ENCODE assay signal across 10 cellular contexts in the genomic region with DNA sequence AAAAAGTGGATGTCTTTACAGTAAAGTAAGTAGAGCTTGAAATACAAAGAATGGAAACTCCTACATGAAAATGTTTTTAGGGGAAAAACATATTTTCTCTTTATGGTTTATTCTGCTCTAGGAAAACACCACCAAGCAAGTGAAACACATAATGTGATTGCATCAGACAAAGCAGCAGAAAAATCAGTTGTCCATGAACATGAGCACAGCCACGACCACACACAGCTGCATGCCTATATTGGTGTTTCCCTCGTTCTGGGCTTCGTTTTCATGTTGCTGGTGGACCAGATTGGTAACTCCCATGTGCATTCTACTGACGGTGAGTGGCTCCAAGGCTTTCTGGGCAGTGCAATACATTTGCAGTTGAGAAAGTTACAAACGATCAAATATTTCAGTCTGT. TPM values are rescaled to one million over a fixed set of nuclear protein-coding genes. Genes with fewer than 3 reads are reported as not detected.
A peak's percentile ranks its signal among the peaks of the same experiment; 100 is the strongest.
DNase-seq lines count a peak whose midpoint lies in the region; ATAC-seq and TF ChIP-seq lines count a peak whose summit lies in the region.
"Had no signal": no experiment of that assay in that cellular context is flagged by ENCODE, and none has a peak within 500 bp of the region (broad histone marks: within the 10 kb centered on the region; RNA-seq: fewer than 3 reads in every experiment).

No MANE protein-coding gene starts in this region.

- peak; percentile 69 for ATAC-seq in GM19025 (IDR thresholded peaks at IDR 0.05; ENCODE audit: low read depth, unreplicated experiment)
- peak; percentile 68 for ATAC-seq in HG02938 (IDR thresholded peaks at IDR 0.05; ENCODE audit: unreplicated experiment)
- ATAC-seq in WTC11: no peak
- no peak for ATAC-seq in CD4-positive, alpha-beta T cell (ENCODE audit: poor library complexity)

- DNase-seq in WTC11 (ENCODE audit: low spot score) (no peak), hippocampal formation (lab: John Stamatoyannopoulos, UW) (no peak), NCI-H146 (lab: John Stamatoyannopoulos, UW) (no peak), midbrain (lab: John Stamatoyannopoulos, UW) (no peak)
- DNase-seq in CD4-positive, alpha-beta T cell: no peak
- DNase-seq: NCI-H1930 had no signal

- peak overlapping the region; percentile 97 for H3K27ac ChIP-seq in BLaER1
- no peak overlapping the region for H3K27ac ChIP-seq in CD4-positive, alpha-beta T cell (ENCODE audit: low read depth, low read length)

- H3K36me3 Mint-ChIP-seq in WTC11: peaks cover 7% of the 10 kb centered on the region; the same call in 1 of the 2 replicates
- peaks cover 62% of the 10 kb centered on the region for H3K36me3 Mint-ChIP-seq in CD4-positive, alpha-beta T cell (ENCODE audit: low read depth)

- no peaks in the 10 kb centered on the region for H3K9me3 Mint-ChIP-seq in WTC11
- no peaks in the 10 kb centered on the region for H3K9me3 Mint-ChIP-seq in CD4-positive, alpha-beta T cell

- no peaks in the 10 kb centered on the region for H3K27me3 Mint-ChIP-seq in WTC11 (ENCODE audit: low read depth)
- H3K27me3 Mint-ChIP-seq in CD4-positive, alpha-beta T cell: no peaks in the 10 kb centered on the region
- H3K27me3 Mint-ChIP-seq: brain had no signal

- peaks cover 56% of the 10 kb centered on the region for H3K36me3 ChIP-seq in BLaER1

- no peaks in the 10 kb centered on the region for H4K20me1 ChIP-seq in BLaER1

- peak overlapping the region; percentile 38 for H3K27ac Mint-ChIP-seq in WTC11
- no peak overlapping the region for H3K27ac Mint-ChIP-seq in CD4-positive, alpha-beta T cell

- H3K9ac ChIP-seq in BLaER1: peak overlapping the region; percentile 80

- peaks cover 37% of the 10 kb centered on the region for H3K4me1 ChIP-seq in BLaER1

- peaks cover 21% of the 10 kb centered on the region for H3K9me3 ChIP-seq in BLaER1
- no peaks in the 10 kb centered on the region for H3K9me3 ChIP-seq in CD4-positive, alpha-beta T cell (ENCODE audit: control insufficient read depth, low read length)

- intact Hi-C loops in CD4-positive, alpha-beta T cell (cut with DNase I, micrococcal nuclease): no loop called here

- peaks cover 20% of the 10 kb centered on the region for H3K4me1 Mint-ChIP-seq in WTC11
- no peaks in the 10 kb centered on the region for H3K4me1 Mint-ChIP-seq in CD4-positive, alpha-beta T cell (ENCODE audit: low read depth)

- H3K4me3 Mint-ChIP-seq in WTC11: no peak overlapping the region
- no peak overlapping the region for H3K4me3 Mint-ChIP-seq in CD4-positive, alpha-beta T cell

- POLR2A ChIA-PET in WTC11 (lab: Charles Lee): interaction anchor here (0.6 kb wide), 1 partner anchor 507 kb away, joined by 4 read pairs; no protein-coding TSS in a partner anchor
- POLR2A ChIA-PET in CD4-positive, alpha-beta T cell (lab: Charles Lee): no interaction called here

- peak overlapping the region; percentile 81 for H3K4me2 ChIP-seq in BLaER1

- H3K27me3 ChIP-seq in BLaER1: no peaks in the 10 kb centered on the region
- no peaks in the 10 kb centered on the region for H3K27me3 ChIP-seq in CD4-positive, alpha-beta T cell (ENCODE audit: control insufficient read depth, insufficient read depth, low read length)

- peak overlapping the region; percentile 48; the same call in 1 of the 2 replicates for H3K4me3 ChIP-seq in BLaER1

- TF ChIP-seq CTCF in WTC11 (IDR thresholded peaks at IDR 0.05): no peak
- no peak for TF ChIP-seq CTCF in CD4-positive, alpha-beta T cell (IDR thresholded peaks at IDR 0.05)

- CTCF ChIA-PET in WTC11 (lab: Charles Lee): interaction anchor here (0.9 to 1.5 kb wide), 2 partner anchors 33 to 106 kb away, joined by 3 to 4 read pairs; no protein-coding TSS in a partner anchor
- CTCF ChIA-PET in CD4-positive, alpha-beta T cell (lab: Charles Lee): no interaction called here

TF ChIP-seq in WTC11, 78 proteins besides CTCF, POLR2A, EP300 and RAD21:
- TF ChIP-seq ZNF219 (CRISPR knock-in tag; IDR thresholded peaks at IDR 0.05; ENCODE audit: borderline replicate concordance) (no peak), MYBL2 (CRISPR knock-in tag; IDR thresholded peaks at IDR 0.05) (no peak), GABPB1 (CRISPR knock-in tag; IDR thresholded peaks at IDR 0.05) (0 out of 2 replicates have a peak, but pooled peaks have one; percentile 27)

RNA-seq across cellular contexts. Expression of a gene that starts 42.6 kb away (rescaled TPM):
- total RNA-seq in WTC11 (2021): 0.85 to 1.0 TPM (median 0.87 TPM) in 3 replicates
- under 1 TPM; 0.47 to 0.63 TPM for total RNA-seq in CD4-positive, alpha-beta T cell

RNA-seq across cellular contexts. Expression of a gene that starts 43.5 kb away (rescaled TPM):
- total RNA-seq in WTC11 (2021): 39.2 to 44.1 TPM (median 42.6 TPM) in 3 replicates
- 10 to 100 TPM; 19.5 to 20.5 TPM for total RNA-seq in CD4-positive, alpha-beta T cell

RNA-seq across cellular contexts. Expression of a gene that starts 43.8 kb away (rescaled TPM):
- 320 to 363 TPM (median 356 TPM) in 3 replicates for total RNA-seq in WTC11 (2021)
- 10 to 100 TPM; 87.0 to 96.3 TPM for total RNA-seq in CD4-positive, alpha-beta T cell

Comparison
In these comparisons a context has a peak if more than half of its experiments do, and no peak if none do; other contexts are left out.
1. ATAC-seq: peak in GM19025 (single experiment) and HG02938 (single experiment); none in WTC11 (single experiment) and CD4-positive, alpha-beta T cell (single experiment).